ENCODE assay signal across 8 cellular contexts in the genomic region with DNA sequence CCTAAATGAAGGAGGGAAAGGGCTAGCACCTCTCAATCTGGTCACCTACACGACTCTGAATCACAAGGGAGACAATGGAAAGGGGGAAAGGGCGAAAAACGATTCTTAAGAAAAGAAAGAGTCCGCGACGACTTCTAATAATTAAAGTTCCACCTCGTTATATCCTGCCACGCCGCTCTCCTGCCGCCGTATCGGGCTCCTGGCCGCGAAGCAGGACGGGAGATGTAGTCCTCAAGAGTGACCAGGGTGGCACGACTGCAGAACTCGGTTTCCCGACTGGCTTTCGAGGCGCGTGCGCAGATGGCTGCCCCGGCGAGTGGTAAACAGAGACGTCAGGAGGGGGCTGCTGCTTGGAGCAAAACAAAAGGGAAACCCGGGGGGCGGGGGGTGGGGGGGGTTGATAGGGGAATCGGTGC. TPM values are rescaled to one million over a fixed set of nuclear protein-coding genes. Genes with fewer than 3 reads are reported as not detected.
DNase-seq lines count a peak whose midpoint lies in the region; ATAC-seq, FAIRE-seq and TF ChIP-seq lines count a peak whose summit lies in the region.

A gene with protein sequence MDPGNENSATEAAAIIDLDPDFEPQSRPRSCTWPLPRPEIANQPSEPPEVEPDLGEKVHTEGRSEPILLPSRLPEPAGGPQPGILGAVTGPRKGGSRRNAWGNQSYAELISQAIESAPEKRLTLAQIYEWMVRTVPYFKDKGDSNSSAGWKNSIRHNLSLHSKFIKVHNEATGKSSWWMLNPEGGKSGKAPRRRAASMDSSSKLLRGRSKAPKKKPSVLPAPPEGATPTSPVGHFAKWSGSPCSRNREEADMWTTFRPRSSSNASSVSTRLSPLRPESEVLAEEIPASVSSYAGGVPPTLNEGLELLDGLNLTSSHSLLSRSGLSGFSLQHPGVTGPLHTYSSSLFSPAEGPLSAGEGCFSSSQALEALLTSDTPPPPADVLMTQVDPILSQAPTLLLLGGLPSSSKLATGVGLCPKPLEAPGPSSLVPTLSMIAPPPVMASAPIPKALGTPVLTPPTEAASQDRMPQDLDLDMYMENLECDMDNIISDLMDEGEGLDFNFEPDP (plus strand): TSS at position 297 of the 416 bp plus-strand sequence. CDS start 678 bp downstream, outside the sequence.

- POLR2A ChIA-PET in CD8-positive, alpha-beta memory T cell (lab: Charles Lee), result interaction anchor here (0.7 to 2.6 kb wide), 3 partner anchors 16 to 28 kb away, joined by 3 to 13 read pairs (median 11); a partner anchor contains a TSS

- FAIRE-seq in HTR-8/SVneo (lab: Jason Lieb, UNC), result peak; percentile 97

- ATAC-seq in GM21360 (IDR thresholded peaks at IDR 0.05; ENCODE audit: unreplicated experiment), result peak; percentile 74
- peak; percentile 92 for ATAC-seq in activated CD8-positive, alpha-beta memory T cell treated with anti-CD3 and anti-CD28 coated beads, Interleukin-2, amount 10 ng/mL, durations not matched to agents 7 days and 5 days

- TF ChIP-seq CTCF in mesothelial cell of epicardium (IDR thresholded peaks at IDR 0.05; ENCODE audit: unreplicated experiment), result no peak

- H3K4me1 ChIP-seq in CD8-positive, alpha-beta memory T cell (ENCODE audit: insufficient read depth, low read length), result peaks cover 20% of the 10 kb centered on the region
- H3K4me1 ChIP-seq in endocrine pancreas (ENCODE audit: control insufficient read depth, insufficient read depth, low read length), result no peaks in the 10 kb centered on the region

- H3K27ac ChIP-seq in CD8-positive, alpha-beta memory T cell (ENCODE audit: low read depth, low read length), result peak within 1 kb of the TSS; percentile 57

- peaks cover 0 to 4% (median 0%) of the 10 kb centered on the region in 3 donors for H3K36me3 Mint-ChIP-seq in CD8-positive, alpha-beta memory T cell
- no peaks in the 10 kb centered on the region for H3K36me3 Mint-ChIP-seq in activated CD8-positive, alpha-beta memory T cell treated with anti-CD3 and anti-CD28 coated beads, Interleukin-2, amount 10 ng/mL, durations not matched to agents 7 days and 5 days
- no peaks in the 10 kb centered on the region for H3K36me3 Mint-ChIP-seq in mesothelial cell of epicardium

- peak within 1 kb of the TSS; percentile 57 to 99 (median 96) for H3K27ac Mint-ChIP-seq in CD8-positive, alpha-beta memory T cell
- peak within 1 kb of the TSS; percentile 81 for H3K27ac Mint-ChIP-seq in activated CD8-positive, alpha-beta memory T cell treated with anti-CD3 and anti-CD28 coated beads, Interleukin-2, amount 10 ng/mL, durations not matched to agents 7 days and 5 days
- peak within 1 kb of the TSS; percentile 91 for H3K27ac Mint-ChIP-seq in mesothelial cell of epicardium

- peak within 1 kb of the TSS; percentile 69 for H3K9ac ChIP-seq in endocrine pancreas (ENCODE audit: control insufficient read depth, insufficient read depth, low read length)

- peak; percentile 81 to 94 (median 86) for DNase-seq in CD8-positive, alpha-beta memory T cell
- DNase-seq in HTR-8/SVneo (ENCODE audit: insufficient read length, low spot score) (peak; percentile 99), NOMO-1 treated with DMSO at 0.1 percent for 48 hours (lab: John Stamatoyannopoulos, UW; ENCODE audit: unreplicated experiment) (peak; percentile 78), mesothelial cell of epicardium (ENCODE audit: low spot score in 2 of 2, unreplicated experiment in 2 of 2) (peak; percentile 73 to 88)
- peak; percentile 94 for DNase-seq in activated CD8-positive, alpha-beta memory T cell treated with anti-CD3 and anti-CD28 coated beads, Interleukin-2, amount 10 ng/mL, durations not matched to agents 7 days and 5 days
- DNase-seq in stimulated activated CD8-positive, alpha-beta memory T cell treated with anti-CD3 and anti-CD28 coated beads, Interleukin-15, amount 100 ng/mL, for 4 hours (ENCODE audit: low read depth in 2 of 2), result peak; percentile 72 to 83

- peaks cover 41 to 50% (median 43%) of the 10 kb centered on the region in 3 donors for H3K4me1 Mint-ChIP-seq in CD8-positive, alpha-beta memory T cell
- H3K4me1 Mint-ChIP-seq in activated CD8-positive, alpha-beta memory T cell treated with anti-CD3 and anti-CD28 coated beads, Interleukin-2, amount 10 ng/mL, durations not matched to agents 7 days and 5 days, result peaks cover 31% of the 10 kb centered on the region
- H3K4me1 Mint-ChIP-seq in mesothelial cell of epicardium, result peaks cover 27% of the 10 kb centered on the region

- peak within 1 kb of the TSS; percentile 86 to 100 (median 96) for H3K4me3 Mint-ChIP-seq in CD8-positive, alpha-beta memory T cell
- peak within 1 kb of the TSS; percentile 84 for H3K4me3 Mint-ChIP-seq in activated CD8-positive, alpha-beta memory T cell treated with anti-CD3 and anti-CD28 coated beads, Interleukin-2, amount 10 ng/mL, durations not matched to agents 7 days and 5 days
- H3K4me3 Mint-ChIP-seq in mesothelial cell of epicardium, result peak within 1 kb of the TSS; percentile 83

- H3K9me3 ChIP-seq in CD8-positive, alpha-beta memory T cell (ENCODE audit: low read length), result no peaks in the 10 kb centered on the region
- H3K9me3 ChIP-seq in endocrine pancreas (ENCODE audit: control insufficient read depth, low read length), result no peaks in the 10 kb centered on the region

- CTCF ChIA-PET in CD8-positive, alpha-beta memory T cell (lab: Charles Lee), result interaction anchor here (1.0 to 1.4 kb wide), 2 partner anchors 34 to 42 kb away, joined by 3 to 6 read pairs; no protein-coding TSS in a partner anchor
- CTCF ChIA-PET in activated CD8-positive, alpha-beta memory T cell treated with anti-CD3 and anti-CD28 coated beads, Interleukin-2, amount 10 ng/mL, durations not matched to agents 7 days and 5 days (lab: Charles Lee), result interaction anchor here (0.6 to 1.7 kb wide), 4 partner anchors 33 to 82 kb away, joined by 3 to 7 read pairs (median 4); no protein-coding TSS in a partner anchor

- no peaks in the 10 kb centered on the region for H3K36me3 ChIP-seq in CD8-positive, alpha-beta memory T cell (ENCODE audit: insufficient read depth, low read length)
- no peaks in the 10 kb centered on the region for H3K36me3 ChIP-seq in endocrine pancreas (ENCODE audit: control insufficient read depth, insufficient read depth, low read length)

- no peaks in the 10 kb centered on the region for H3K27me3 ChIP-seq in CD8-positive, alpha-beta memory T cell (ENCODE audit: insufficient read depth, low read length, poor library complexity, severe bottlenecking)
- no peaks in the 10 kb centered on the region for H3K27me3 ChIP-seq in endocrine pancreas (ENCODE audit: control insufficient read depth, insufficient read depth, low read length)

- peaks cover 0 to 8% of the 10 kb centered on the region in 2 donors for H3K27me3 Mint-ChIP-seq in CD8-positive, alpha-beta memory T cell
- no peaks in the 10 kb centered on the region for H3K27me3 Mint-ChIP-seq in activated CD8-positive, alpha-beta memory T cell treated with anti-CD3 and anti-CD28 coated beads, Interleukin-2, amount 10 ng/mL, durations not matched to agents 7 days and 5 days
- H3K27me3 Mint-ChIP-seq in mesothelial cell of epicardium (ENCODE audit: low read depth), result no peaks in the 10 kb centered on the region

- H3K4me3 ChIP-seq in CD8-positive, alpha-beta memory T cell (ENCODE audit: low read length), result peak within 1 kb of the TSS; percentile 90
- H3K4me3 ChIP-seq in endocrine pancreas (ENCODE audit: control insufficient read depth, insufficient read depth, low read length), result peak within 1 kb of the TSS; percentile 73

- H3K9me3 Mint-ChIP-seq in CD8-positive, alpha-beta memory T cell, result no peaks in the 10 kb centered on the region
- H3K9me3 Mint-ChIP-seq in activated CD8-positive, alpha-beta memory T cell treated with anti-CD3 and anti-CD28 coated beads, Interleukin-2, amount 10 ng/mL, durations not matched to agents 7 days and 5 days (ENCODE audit: low read depth), result no peaks in the 10 kb centered on the region
- peaks cover 18% of the 10 kb centered on the region for H3K9me3 Mint-ChIP-seq in mesothelial cell of epicardium

RNA-seq across cellular contexts. Expression of the gene that starts here (rescaled TPM):
- total RNA-seq in CD8-positive, alpha-beta memory T cell, result 10 to 100 TPM; 12.8 to 13.8 TPM
- 2.8 TPM for polyA plus RNA-seq in CD8-positive, alpha-beta memory T cell
- total RNA-seq in activated CD8-positive, alpha-beta memory T cell treated with anti-CD3 and anti-CD28 coated beads, Interleukin-2, amount 10 ng/mL, durations not matched to agents 7 days and 5 days, result 10 to 100 TPM; 14.6 to 15.1 TPM
- total RNA-seq in mesothelial cell of epicardium, result 25.3 to 30.9 TPM (median 25.4 TPM) in 3 replicates

Comparison
In these comparisons a context has a peak if more than half of its experiments do, and no peak if none do; other contexts are left out.
1. Peak in every context shown above with its lines: DNase-seq, ATAC-seq, H3K4me3 ChIP-seq and H3K27ac ChIP-seq.